23 cellular contexts compared by ENCODE assay signal in genomic region chr2:188928643-188929042, GRCh38. TPM values are rescaled to one million over a fixed set of nuclear protein-coding genes. Genes with fewer than 3 reads are reported as not detected.
"Had no signal": no experiment of that assay in that cellular context is flagged by ENCODE, and none has a peak within 500 bp of the region (broad histone marks: within the 10 kb centered on the region; RNA-seq: fewer than 3 reads in every experiment).

No MANE protein-coding gene starts in this region.

- H3K9me3 ChIP-seq: suprapubic skin had no signal

- H3K79me2 ChIP-seq: hepatocyte had no signal

- H3K27ac Mint-ChIP-seq: mesothelial cell of epicardium; naive B cell; natural killer cell; progenitor cell of endocrine pancreas; stimulated activated effector memory CD8-positive, alpha-beta T cell treated with anti-CD3 and anti-CD28 coated beads, Interleukin-12 subunit alpha, Interleukin-12 subunit beta, amount 100 ng/mL, for 72 hours; stimulated activated naive CD8-positive, alpha-beta T cell treated with anti-CD3 and anti-CD28 coated beads, Interleukin-15, Interleukin-2, amounts not matched to agents 100 ng/mL and 50 ng/mL, for 24 hours had no signal

- H2AFZ ChIP-seq: hepatocyte had no signal

- H3K4me3 Mint-ChIP-seq: mesothelial cell of epicardium; natural killer cell; stimulated activated effector memory CD8-positive, alpha-beta T cell treated with anti-CD3 and anti-CD28 coated beads, Interleukin-12 subunit alpha, Interleukin-12 subunit beta, amount 100 ng/mL, for 72 hours; stimulated activated naive CD8-positive, alpha-beta T cell treated with anti-CD3 and anti-CD28 coated beads, Interleukin-15, Interleukin-2, amounts not matched to agents 100 ng/mL and 50 ng/mL, for 24 hours had no signal

- H3K27ac ChIP-seq: hepatocyte, left ventricle myocardium inferior, ovary, right atrium auricular region, sigmoid colon, spleen, suprapubic skin, thoracic aorta, tibial artery, upper lobe of right lung had no signal

- DNase-seq: islet precursor cell; left ventricle myocardium inferior; mesendoderm; naive B cell; natural killer cell; ovary; sigmoid colon; small intestine; spleen; stimulated activated CD4-positive, alpha-beta T cell treated with anti-CD3 and anti-CD28 coated beads, Interleukin-4, amount 100 ng/mL, for 24 hours; stimulated activated naive CD4-positive, alpha-beta T cell; tibial artery; trophoblast cell; upper lobe of right lung had no signal

- H3K4me2 ChIP-seq: hepatocyte had no signal

- H3K36me3 ChIP-seq: left ventricle myocardium inferior, ovary, right atrium auricular region, sigmoid colon, spleen, suprapubic skin, thoracic aorta, tibial artery, upper lobe of right lung had no signal

- ATAC-seq: natural killer cell; stimulated activated effector memory CD8-positive, alpha-beta T cell treated with anti-CD3 and anti-CD28 coated beads, Interleukin-12 subunit alpha, Interleukin-12 subunit beta, amount 100 ng/mL, for 72 hours; upper lobe of right lung had no signal

- H3K27me3 ChIP-seq: hepatocyte, ovary, right atrium auricular region, sigmoid colon, spleen, suprapubic skin, tibial artery, upper lobe of right lung had no signal

- H3K36me3 Mint-ChIP-seq: naive B cell; stimulated activated effector memory CD8-positive, alpha-beta T cell treated with anti-CD3 and anti-CD28 coated beads, Interleukin-12 subunit alpha, Interleukin-12 subunit beta, amount 100 ng/mL, for 72 hours had no signal

- H3K4me3 ChIP-seq: hepatocyte, left ventricle myocardium inferior, lung, ovary, right atrium auricular region, sigmoid colon, spleen, suprapubic skin, thoracic aorta, tibial artery, upper lobe of right lung had no signal

- H3K27me3 Mint-ChIP-seq: naive B cell; progenitor cell of endocrine pancreas; stimulated activated naive CD8-positive, alpha-beta T cell treated with anti-CD3 and anti-CD28 coated beads, Interleukin-15, Interleukin-2, amounts not matched to agents 100 ng/mL and 50 ng/mL, for 24 hours had no signal

- H3K4me1 ChIP-seq: left ventricle myocardium inferior, right atrium auricular region, sigmoid colon, spleen, suprapubic skin, tibial artery, upper lobe of right lung had no signal

- H3K4me1 Mint-ChIP-seq: mesothelial cell of epicardium; naive B cell; natural killer cell; stimulated activated effector memory CD8-positive, alpha-beta T cell treated with anti-CD3 and anti-CD28 coated beads, Interleukin-12 subunit alpha, Interleukin-12 subunit beta, amount 100 ng/mL, for 72 hours had no signal

RNA-seq across cellular contexts. Expression of gene COL3A1, which starts 45.5 kb away (rescaled TPM):
- total RNA-seq: natural killer cell had no signal
